Comparison of ENCODE assay signal across 9 cellular contexts in the genomic region with DNA sequence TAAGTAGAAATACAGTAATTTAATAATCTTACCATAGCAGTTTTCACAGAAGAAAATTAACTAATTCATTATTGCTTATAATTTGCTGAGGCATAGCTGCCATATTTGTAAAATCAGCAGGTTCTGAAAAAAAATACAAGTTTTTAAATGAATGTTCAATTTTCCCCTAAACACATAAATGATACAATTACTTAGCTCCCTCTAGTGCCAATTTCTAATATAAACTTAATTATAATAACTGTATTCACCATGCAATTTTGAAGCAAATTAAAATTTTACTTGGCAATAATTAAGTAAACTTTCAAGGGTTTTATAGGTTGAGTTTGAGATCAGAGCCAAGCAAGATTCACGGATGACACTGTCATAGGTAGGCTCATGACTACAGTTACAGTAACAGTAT.
DNase-seq lines count a peak whose midpoint lies in the region; ATAC-seq, FAIRE-seq and TF ChIP-seq lines count a peak whose summit lies in the region.
"Had no signal": no experiment of that assay in that cellular context is flagged by ENCODE, and none has a peak within 500 bp of the region (broad histone marks: within the 10 kb centered on the region; RNA-seq: fewer than 3 reads in every experiment).

No MANE protein-coding gene starts in this region.

- DNase-seq in NCI-H1092 treated with DMSO at 0.1 percent for 48 hours (lab: John Stamatoyannopoulos, UW) (peak; percentile 5), NCI-H1092 (lab: John Stamatoyannopoulos, UW) (no peak), NCI-H2029 treated with DMSO at 0.1 percent for 48 hours (lab: John Stamatoyannopoulos, UW) (peak; percentile 0), K562 (ENCODE audit: extremely low read depth in 1 of 4, low spot score in 3 of 4) (no peak), osteoblast (ENCODE audit: insufficient read length, low spot score, missing footprints) (no peak), Ammon's horn (ENCODE audit: low spot score) (no peak)
- no peak for DNase-seq in stimulated activated naive CD4-positive, alpha-beta T cell (lab: John Stamatoyannopoulos, UW)

- in situ Hi-C loops in K562 (cut with MboI), result no loop called here

- H3K4me1 ChIP-seq in K562 (replicated peaks in 1 of 2; ENCODE audit: control insufficient read depth in 2 of 2, insufficient read depth in 2 of 2, low read length in 2 of 2) (no peaks in the 10 kb centered on the region), osteoblast (ENCODE audit: insufficient read depth, low read length) (no peaks in the 10 kb centered on the region)
- H3K4me1 ChIP-seq: BLaER1 had no signal

- BruUV-seq in K562 (replicated peaks; lab: Mats Ljungman, UMichigan), result no TSS peak

- 6% methylated on average over 1 of the region's 1 CpG for WGBS in K562 (ENCODE audit: insufficient coverage, low coverage, missing lambda C conversion rate)

- peak in 1 of 2 experiments; percentile 20; a peak in 1 of 4 replicates for TF ChIP-seq RAD21 in K562 (CRISPR knock-in tag; conservative IDR thresholded peaks at IDR 0.05 in 1 of 2, IDR thresholded peaks at IDR 0.05 in 1 of 2)

- no peak overlapping the region for H3K9ac ChIP-seq in K562 (ENCODE audit: insufficient read depth in 1 of 2, low read depth in 2 of 2, low read length in 2 of 2)
- H3K9ac ChIP-seq: BLaER1 had no signal

- CTCF ChIA-PET in K562 (lab: Yijun Ruan, JAX; ENCODE audit: low intra/inter-chr PET ratio), result no interaction called here

- no peak overlapping the region for H3K4me2 ChIP-seq in K562 (ENCODE audit: insufficient read depth, low read length)
- H3K4me2 ChIP-seq in osteoblast (ENCODE audit: insufficient read depth, low read length), result no peak overlapping the region
- H3K4me2 ChIP-seq: BLaER1 had no signal

- FAIRE-seq in K562 (lab: Jason Lieb, UNC), result no peak

- H2AFZ ChIP-seq in K562 (ENCODE audit: low read depth, low read length) (no peak overlapping the region), osteoblast (ENCODE audit: low read length) (no peak overlapping the region)

- no peak for TF ChIP-seq EP300 in K562 (IDR thresholded peaks at IDR 0.05; ENCODE audit: low read length)

- H3K9me1 ChIP-seq in K562 (ENCODE audit: control insufficient read depth, insufficient read depth, low read length), result no peaks in the 10 kb centered on the region

- H3K27me3 ChIP-seq in K562 (ENCODE audit: control insufficient read depth in 2 of 2, insufficient read depth in 2 of 2, low read length in 2 of 2) (no peaks in the 10 kb centered on the region), osteoblast (ENCODE audit: insufficient read depth, low read length) (no peaks in the 10 kb centered on the region)
- H3K27me3 ChIP-seq: BLaER1 had no signal

- intact Hi-C loops in K562 (cut with micrococcal nuclease), result no loop called here

- H3K9me3 ChIP-seq in K562 (replicated peaks; ENCODE audit: control insufficient read depth, insufficient read depth, low read depth, low read length), result peaks cover 2% of the 10 kb centered on the region
- peaks cover 2% of the 10 kb centered on the region for H3K9me3 ChIP-seq in osteoblast (ENCODE audit: low read depth, low read length)
- H3K9me3 ChIP-seq: BLaER1 had no signal

- H3K4me3 ChIP-seq in K562 (no peak overlapping the region), osteoblast (ENCODE audit: insufficient read depth, low read length) (no peak overlapping the region)
- H3K4me3 ChIP-seq: BLaER1 had no signal

- TF ChIP-seq CTCF in K562 (IDR thresholded peaks at IDR 0.05 in 2 of 3, conservative IDR thresholded peaks at IDR 0.05 in 1 of 3; ENCODE audit: insufficient read depth in 2 of 3, low read depth in 1 of 3, low read length in 3 of 3) (peak in 1 of 3 experiments; percentile 25; a peak in 1 of 6 replicates), osteoblast (IDR thresholded peaks at IDR 0.05; ENCODE audit: extremely low read depth, low read depth, low read length) (peak; percentile 41)

- no peak for ATAC-seq in K562
- no peak for ATAC-seq in GM21367 (IDR thresholded peaks at IDR 0.05; ENCODE audit: unreplicated experiment)

- H4K20me1 ChIP-seq in K562 (replicated peaks; ENCODE audit: control insufficient read depth, insufficient read depth, low read length) (no peaks in the 10 kb centered on the region), osteoblast (ENCODE audit: insufficient read depth, low read length) (no peaks in the 10 kb centered on the region)
- H4K20me1 ChIP-seq: BLaER1 had no signal

- H3K27ac ChIP-seq in K562 (ENCODE audit: extremely low read depth, low read depth, low read length), result no peak overlapping the region
- H3K27ac ChIP-seq in osteoblast (ENCODE audit: low read depth, low read length), result no peak overlapping the region
- H3K27ac ChIP-seq: BLaER1 had no signal

- H3K36me3 ChIP-seq in K562 (ENCODE audit: control insufficient read depth, insufficient read depth, low read length) (no peaks in the 10 kb centered on the region), osteoblast (ENCODE audit: insufficient read depth, low read length) (no peaks in the 10 kb centered on the region)
- H3K36me3 ChIP-seq: BLaER1 had no signal

- H3K79me2 ChIP-seq in K562 (ENCODE audit: control insufficient read depth, insufficient read depth, low read length) (no peaks in the 10 kb centered on the region), osteoblast (ENCODE audit: insufficient read depth, low read length) (no peaks in the 10 kb centered on the region)

- no peak for TF ChIP-seq POLR2A in K562 (conservative IDR thresholded peaks at IDR 0.05)

- POLR2A ChIA-PET in K562 (lab: Yijun Ruan, JAX), result no interaction called here

TF ChIP-seq in K562, 482 proteins besides CTCF, POLR2A, EP300 and RAD21:
- TF ChIP-seq ZNF316 (IDR thresholded peaks at IDR 0.05) (peak; percentile 45; the same call in 1 of the 2 replicates), HEY1 (CRISPR knock-in tag; IDR thresholded peaks at IDR 0.05; ENCODE audit: borderline replicate concordance) (no peak)

Comparison
In these comparisons a context has a peak if more than half of its experiments do, and no peak if none do; other contexts are left out.
1. DNase-seq: peak in NCI-H1092 treated with DMSO at 0.1 percent for 48 hours (single experiment) and NCI-H2029 treated with DMSO at 0.1 percent for 48 hours (single experiment); none in NCI-H1092 (single experiment), K562 (0 of 4), osteoblast (single experiment), stimulated activated naive CD4-positive, alpha-beta T cell (0 of 6) and Ammon's horn (single experiment).